Comparison of ENCODE assay signal across 8 cellular contexts in the genomic region with DNA sequence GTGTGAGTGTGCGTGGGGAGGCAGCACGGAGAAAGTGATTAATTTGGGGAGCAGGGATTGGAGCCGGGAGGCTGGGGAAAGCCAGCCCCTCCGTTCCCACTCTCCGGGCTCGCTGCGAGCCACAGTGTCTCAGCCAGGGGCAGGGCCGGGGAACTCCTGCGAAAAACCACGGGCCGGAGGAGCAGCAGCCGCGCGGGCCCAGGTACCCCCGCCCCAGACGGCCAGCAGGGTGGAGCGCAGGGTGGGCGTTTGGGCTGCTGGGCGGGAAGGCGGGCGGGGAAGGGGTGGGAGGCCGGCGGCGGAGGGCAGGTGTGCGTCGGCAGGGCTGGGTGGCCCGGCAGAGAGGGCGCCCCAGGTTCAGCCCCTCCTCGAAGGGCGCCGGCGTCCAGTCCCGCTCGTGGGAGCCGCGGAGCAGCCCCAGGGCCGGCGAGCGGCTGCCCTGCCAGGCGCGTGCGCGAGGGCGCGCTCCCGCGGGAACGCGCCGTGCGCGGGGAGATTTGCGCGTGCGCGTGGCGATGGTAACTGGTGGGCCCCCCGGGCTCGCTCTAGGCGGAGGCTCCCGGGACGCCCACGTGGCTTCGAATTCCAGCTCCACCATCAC. TPM values are rescaled to one million over a fixed set of nuclear protein-coding genes. Genes with fewer than 3 reads are reported as not detected.
DNase-seq lines count a peak whose midpoint lies in the region; ATAC-seq, FAIRE-seq and TF ChIP-seq lines count a peak whose summit lies in the region.

No MANE protein-coding gene starts in this region.

- H3K36me3 ChIP-seq in effector memory CD4-positive, alpha-beta T cell (ENCODE audit: control insufficient read depth, insufficient read depth, low read length): no peaks in the 10 kb centered on the region

- no peaks in the 10 kb centered on the region for H3K9me3 ChIP-seq in effector memory CD4-positive, alpha-beta T cell (ENCODE audit: control insufficient read depth, low read length)

- peak overlapping the region; percentile 60 for H3K4me3 ChIP-seq in epithelial cell of proximal tubule (ENCODE audit: low read depth, low read length)
- H3K4me3 ChIP-seq in effector memory CD4-positive, alpha-beta T cell (ENCODE audit: insufficient read depth, low read depth, low read length, poor library complexity, severe bottlenecking): no peak overlapping the region

- intact Hi-C loops in posterior cingulate gyrus (cut with DNase I): loop anchor here (5.0 kb wide), 1 partner anchor 154 kb away; no protein-coding TSS in a partner anchor

- peak; percentile 36 for DNase-seq in GM12892 (ENCODE audit: insufficient read length)
- no peak for DNase-seq in epithelial cell of proximal tubule (ENCODE audit: low read depth)
- DNase-seq in posterior cingulate gyrus: peak in 9 of 10 donors; percentile 14 to 94 (median 55)
- DNase-seq in HT-29 (ENCODE audit: low spot score): no peak
- DNase-seq in OCI-M2 (lab: John Stamatoyannopoulos, UW; ENCODE audit: unreplicated experiment): no peak
- no peak for DNase-seq in DMS79 (lab: John Stamatoyannopoulos, UW)
- no peak for DNase-seq in effector memory CD4-positive, alpha-beta T cell

- no peaks in the 10 kb centered on the region for H3K4me1 ChIP-seq in effector memory CD4-positive, alpha-beta T cell (ENCODE audit: control insufficient read depth, insufficient read depth, low read length, poor library complexity, severe bottlenecking)

- no peak for TF ChIP-seq CTCF in epithelial cell of proximal tubule (conservative IDR thresholded peaks at IDR 0.05; ENCODE audit: low read depth, low read length)

- no peak for TF ChIP-seq POLR2A in GM12892 (IDR thresholded peaks at IDR 0.05; ENCODE audit: low read depth, low read length)

- H3K27ac ChIP-seq in effector memory CD4-positive, alpha-beta T cell (ENCODE audit: insufficient read depth, low read length, poor library complexity, severe bottlenecking): no peak overlapping the region

- peak; percentile 40 for ATAC-seq in HG03135 (IDR thresholded peaks at IDR 0.05; ENCODE audit: unreplicated experiment)

- peaks cover 13% of the 10 kb centered on the region for H3K27me3 ChIP-seq in effector memory CD4-positive, alpha-beta T cell (replicated peaks; ENCODE audit: control insufficient read depth, insufficient read depth, low read length, poor library complexity, severe bottlenecking)

- FAIRE-seq in GM12892 (lab: Jason Lieb, UNC): no peak

RNA-seq across cellular contexts. Expression of gene CHL1, which starts 1.4 kb away (rescaled TPM):
- polyA plus RNA-seq in GM12892 (2012; ENCODE audit: missing spikeins): 0.89 TPM
- total RNA-seq in epithelial cell of proximal tubule: 0.17 TPM in 1 of 2 replicates, not detected in the other
- total RNA-seq in HT-29 (2014; rRNA removed; shearing (Covaris generic)): not detected in 2 replicates

Comparison
In these comparisons a context has a peak if more than half of its experiments do, and no peak if none do; other contexts are left out.
1. DNase-seq: peak in GM12892 (single experiment) and posterior cingulate gyrus (9 of 10); none in epithelial cell of proximal tubule (single experiment), HT-29 (single experiment), OCI-M2 (single experiment), DMS79 (single experiment) and effector memory CD4-positive, alpha-beta T cell (0 of 3).